Comparison of ENCODE assay signal across 1 cellular context in the genomic region with DNA sequence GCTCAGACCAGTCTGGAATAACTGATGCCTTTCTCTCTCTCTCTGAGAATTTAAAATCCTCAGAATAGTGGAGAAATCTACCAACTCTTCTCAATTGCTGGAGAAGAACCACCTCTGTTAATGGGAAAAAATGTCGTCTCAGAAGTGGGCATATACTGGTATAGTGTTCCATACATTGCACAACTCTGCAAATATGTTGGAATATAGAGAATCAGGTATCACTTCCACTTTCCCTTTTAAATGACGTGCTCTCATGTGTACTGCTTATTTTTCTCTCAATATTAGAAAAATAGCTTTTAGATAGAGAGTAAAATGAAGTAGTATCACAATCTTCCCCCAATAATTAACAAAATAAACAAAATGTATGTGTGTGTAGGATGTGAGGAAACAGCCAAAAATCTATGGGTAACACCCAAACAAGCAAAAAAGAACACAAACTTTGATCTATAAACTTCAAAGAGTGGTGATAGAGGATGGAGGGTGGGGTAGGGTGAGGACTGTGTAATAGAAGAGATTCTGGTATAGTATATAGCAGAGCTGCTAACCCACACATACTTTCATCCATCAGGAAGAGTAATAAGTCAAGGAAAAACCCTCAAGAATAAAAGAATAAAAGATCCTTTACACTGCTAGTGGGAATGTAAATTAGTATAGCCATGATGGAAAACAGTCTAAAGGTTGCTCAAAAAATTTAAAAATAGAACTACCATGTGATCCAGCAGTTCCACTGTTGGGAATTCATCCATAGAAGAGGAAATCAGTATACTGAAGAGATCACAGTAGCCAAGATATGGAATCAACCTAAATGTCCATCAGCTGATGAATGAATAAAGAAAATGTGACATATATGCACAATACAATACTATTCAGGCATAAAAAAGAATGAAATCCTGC.
TF ChIP-seq lines count a peak whose summit lies in the region.

No MANE protein-coding gene starts in this region.

TF ChIP-seq in HepG2, 621 proteins besides CTCF, POLR2A, EP300 and RAD21 (continues in another document):
- TF ChIP-seq ATF7 (IDR thresholded peaks at IDR 0.05) (no peak), ATF7 (CRISPR knock-in tag; IDR thresholded peaks at IDR 0.05) (no peak), ZFP36 (IDR thresholded peaks at IDR 0.05; ENCODE audit: borderline replicate concordance, low read depth, low read length, partially characterized antibody) (no peak), GATAD2A (CRISPR knock-in tag; IDR thresholded peaks at IDR 0.05) (0 out of 2 replicates have a peak, but pooled peaks have one; percentile 24), ZNF570 (CRISPR knock-in tag; IDR thresholded peaks at IDR 0.05; ENCODE audit: borderline replicate concordance) (no peak), ZNF180 (CRISPR knock-in tag; IDR thresholded peaks at IDR 0.05; ENCODE audit: borderline replicate concordance, low read depth) (no peak), SIX4 (CRISPR knock-in tag; IDR thresholded peaks at IDR 0.05) (peak; percentile 66; the same call in 1 of the 2 replicates), NCOR1 (IDR thresholded peaks at IDR 0.05; ENCODE audit: borderline replicate concordance, low read length) (0 out of 2 replicates have a peak, but pooled peaks have one; percentile 38), ISL2 (CRISPR knock-in tag; IDR thresholded peaks at IDR 0.05) (peak; percentile 45; the same call in 1 of the 2 replicates), GLI4 (CRISPR knock-in tag; IDR thresholded peaks at IDR 0.05; ENCODE audit: borderline replicate concordance) (no peak), ATRX (CRISPR knock-in tag; IDR thresholded peaks at IDR 0.05; ENCODE audit: borderline replicate concordance) (no peak), SIN3A (IDR thresholded peaks at IDR 0.05; ENCODE audit: borderline replicate concordance, low read depth, low read length) (no peak), ZNF343 (CRISPR knock-in tag; IDR thresholded peaks at IDR 0.05) (no peak), ZNF547 (CRISPR knock-in tag; IDR thresholded peaks at IDR 0.05) (no peak), ZNF264 (CRISPR knock-in tag; IDR thresholded peaks at IDR 0.05) (0 out of 2 replicates have a peak, but pooled peaks have one; percentile 20), ATAD3A (CRISPR knock-in tag; IDR thresholded peaks at IDR 0.05) (no peak), CEBPG (CRISPR knock-in tag; IDR thresholded peaks at IDR 0.05) (peak; percentile 80), ZNF564 (CRISPR knock-in tag; IDR thresholded peaks at IDR 0.05) (no peak), ZNF160 (CRISPR knock-in tag; IDR thresholded peaks at IDR 0.05) (no peak), TP53 (CRISPR knock-in tag; conservative IDR thresholded peaks at IDR 0.05) (no peak), ZNF12 (CRISPR knock-in tag; IDR thresholded peaks at IDR 0.05) (no peak), ZNF772 (CRISPR knock-in tag; IDR thresholded peaks at IDR 0.05) (no peak), ZNF230 (CRISPR knock-in tag; IDR thresholded peaks at IDR 0.05) (no peak), ZNF792 (CRISPR knock-in tag; IDR thresholded peaks at IDR 0.05) (no peak), FOXK1 (CRISPR knock-in tag; IDR thresholded peaks at IDR 0.05; ENCODE audit: borderline replicate concordance, low read depth) (no peak), NFIC (IDR thresholded peaks at IDR 0.05; ENCODE audit: low read length) (no peak), HDAC1 (CRISPR knock-in tag; IDR thresholded peaks at IDR 0.05) (0 out of 2 replicates have a peak, but pooled peaks have one; percentile 27), GFI1 (CRISPR knock-in tag; IDR thresholded peaks at IDR 0.05; ENCODE audit: borderline replicate concordance) (0 out of 2 replicates have a peak, but pooled peaks have one; percentile 34), ZNF709 (CRISPR knock-in tag; IDR thresholded peaks at IDR 0.05) (no peak)
- TF ChIP-seq, protein P1, sequence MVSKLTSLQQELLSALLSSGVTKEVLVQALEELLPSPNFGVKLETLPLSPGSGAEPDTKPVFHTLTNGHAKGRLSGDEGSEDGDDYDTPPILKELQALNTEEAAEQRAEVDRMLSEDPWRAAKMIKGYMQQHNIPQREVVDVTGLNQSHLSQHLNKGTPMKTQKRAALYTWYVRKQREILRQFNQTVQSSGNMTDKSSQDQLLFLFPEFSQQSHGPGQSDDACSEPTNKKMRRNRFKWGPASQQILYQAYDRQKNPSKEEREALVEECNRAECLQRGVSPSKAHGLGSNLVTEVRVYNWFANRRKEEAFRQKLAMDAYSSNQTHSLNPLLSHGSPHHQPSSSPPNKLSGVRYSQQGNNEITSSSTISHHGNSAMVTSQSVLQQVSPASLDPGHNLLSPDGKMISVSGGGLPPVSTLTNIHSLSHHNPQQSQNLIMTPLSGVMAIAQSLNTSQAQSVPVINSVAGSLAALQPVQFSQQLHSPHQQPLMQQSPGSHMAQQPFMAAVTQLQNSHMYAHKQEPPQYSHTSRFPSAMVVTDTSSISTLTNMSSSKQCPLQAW (CRISPR knock-in tag; IDR thresholded peaks at IDR 0.05) = no peak
- TF ChIP-seq, protein P2, sequence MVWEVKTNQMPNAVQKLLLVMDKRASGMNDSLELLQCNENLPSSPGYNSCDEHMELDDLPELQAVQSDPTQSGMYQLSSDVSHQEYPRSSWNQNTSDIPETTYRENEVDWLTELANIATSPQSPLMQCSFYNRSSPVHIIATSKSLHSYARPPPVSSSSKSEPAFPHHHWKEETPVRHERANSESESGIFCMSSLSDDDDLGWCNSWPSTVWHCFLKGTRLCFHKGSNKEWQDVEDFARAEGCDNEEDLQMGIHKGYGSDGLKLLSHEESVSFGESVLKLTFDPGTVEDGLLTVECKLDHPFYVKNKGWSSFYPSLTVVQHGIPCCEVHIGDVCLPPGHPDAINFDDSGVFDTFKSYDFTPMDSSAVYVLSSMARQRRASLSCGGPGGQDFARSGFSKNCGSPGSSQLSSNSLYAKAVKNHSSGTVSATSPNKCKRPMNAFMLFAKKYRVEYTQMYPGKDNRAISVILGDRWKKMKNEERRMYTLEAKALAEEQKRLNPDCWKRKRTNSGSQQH (CRISPR knock-in tag; IDR thresholded peaks at IDR 0.05; ENCODE audit: low read depth) = no peak
- TF ChIP-seq, protein P3, sequence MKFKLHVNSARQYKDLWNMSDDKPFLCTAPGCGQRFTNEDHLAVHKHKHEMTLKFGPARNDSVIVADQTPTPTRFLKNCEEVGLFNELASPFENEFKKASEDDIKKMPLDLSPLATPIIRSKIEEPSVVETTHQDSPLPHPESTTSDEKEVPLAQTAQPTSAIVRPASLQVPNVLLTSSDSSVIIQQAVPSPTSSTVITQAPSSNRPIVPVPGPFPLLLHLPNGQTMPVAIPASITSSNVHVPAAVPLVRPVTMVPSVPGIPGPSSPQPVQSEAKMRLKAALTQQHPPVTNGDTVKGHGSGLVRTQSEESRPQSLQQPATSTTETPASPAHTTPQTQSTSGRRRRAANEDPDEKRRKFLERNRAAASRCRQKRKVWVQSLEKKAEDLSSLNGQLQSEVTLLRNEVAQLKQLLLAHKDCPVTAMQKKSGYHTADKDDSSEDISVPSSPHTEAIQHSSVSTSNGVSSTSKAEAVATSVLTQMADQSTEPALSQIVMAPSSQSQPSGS (CRISPR knock-in tag; IDR thresholded peaks at IDR 0.05) = no peak
- TF ChIP-seq, protein P4, sequence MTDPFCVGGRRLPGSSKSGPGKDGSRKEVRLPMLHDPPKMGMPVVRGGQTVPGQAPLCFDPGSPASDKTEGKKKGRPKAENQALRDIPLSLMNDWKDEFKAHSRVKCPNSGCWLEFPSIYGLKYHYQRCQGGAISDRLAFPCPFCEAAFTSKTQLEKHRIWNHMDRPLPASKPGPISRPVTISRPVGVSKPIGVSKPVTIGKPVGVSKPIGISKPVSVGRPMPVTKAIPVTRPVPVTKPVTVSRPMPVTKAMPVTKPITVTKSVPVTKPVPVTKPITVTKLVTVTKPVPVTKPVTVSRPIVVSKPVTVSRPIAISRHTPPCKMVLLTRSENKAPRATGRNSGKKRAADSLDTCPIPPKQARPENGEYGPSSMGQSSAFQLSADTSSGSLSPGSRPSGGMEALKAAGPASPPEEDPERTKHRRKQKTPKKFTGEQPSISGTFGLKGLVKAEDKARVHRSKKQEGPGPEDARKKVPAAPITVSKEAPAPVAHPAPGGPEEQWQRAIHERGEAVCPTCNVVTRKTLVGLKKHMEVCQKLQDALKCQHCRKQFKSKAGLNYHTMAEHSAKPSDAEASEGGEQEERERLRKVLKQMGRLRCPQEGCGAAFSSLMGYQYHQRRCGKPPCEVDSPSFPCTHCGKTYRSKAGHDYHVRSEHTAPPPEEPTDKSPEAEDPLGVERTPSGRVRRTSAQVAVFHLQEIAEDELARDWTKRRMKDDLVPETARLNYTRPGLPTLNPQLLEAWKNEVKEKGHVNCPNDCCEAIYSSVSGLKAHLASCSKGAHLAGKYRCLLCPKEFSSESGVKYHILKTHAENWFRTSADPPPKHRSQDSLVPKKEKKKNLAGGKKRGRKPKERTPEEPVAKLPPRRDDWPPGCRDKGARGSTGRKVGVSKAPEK (CRISPR knock-in tag; IDR thresholded peaks at IDR 0.05; ENCODE audit: borderline replicate concordance) = no peak
- TF ChIP-seq, protein P5, sequence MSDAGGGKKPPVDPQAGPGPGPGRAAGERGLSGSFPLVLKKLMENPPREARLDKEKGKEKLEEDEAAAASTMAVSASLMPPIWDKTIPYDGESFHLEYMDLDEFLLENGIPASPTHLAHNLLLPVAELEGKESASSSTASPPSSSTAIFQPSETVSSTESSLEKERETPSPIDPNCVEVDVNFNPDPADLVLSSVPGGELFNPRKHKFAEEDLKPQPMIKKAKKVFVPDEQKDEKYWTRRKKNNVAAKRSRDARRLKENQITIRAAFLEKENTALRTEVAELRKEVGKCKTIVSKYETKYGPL (CRISPR knock-in tag; IDR thresholded peaks at IDR 0.05) = no peak
- TF ChIP-seq, protein P6, sequence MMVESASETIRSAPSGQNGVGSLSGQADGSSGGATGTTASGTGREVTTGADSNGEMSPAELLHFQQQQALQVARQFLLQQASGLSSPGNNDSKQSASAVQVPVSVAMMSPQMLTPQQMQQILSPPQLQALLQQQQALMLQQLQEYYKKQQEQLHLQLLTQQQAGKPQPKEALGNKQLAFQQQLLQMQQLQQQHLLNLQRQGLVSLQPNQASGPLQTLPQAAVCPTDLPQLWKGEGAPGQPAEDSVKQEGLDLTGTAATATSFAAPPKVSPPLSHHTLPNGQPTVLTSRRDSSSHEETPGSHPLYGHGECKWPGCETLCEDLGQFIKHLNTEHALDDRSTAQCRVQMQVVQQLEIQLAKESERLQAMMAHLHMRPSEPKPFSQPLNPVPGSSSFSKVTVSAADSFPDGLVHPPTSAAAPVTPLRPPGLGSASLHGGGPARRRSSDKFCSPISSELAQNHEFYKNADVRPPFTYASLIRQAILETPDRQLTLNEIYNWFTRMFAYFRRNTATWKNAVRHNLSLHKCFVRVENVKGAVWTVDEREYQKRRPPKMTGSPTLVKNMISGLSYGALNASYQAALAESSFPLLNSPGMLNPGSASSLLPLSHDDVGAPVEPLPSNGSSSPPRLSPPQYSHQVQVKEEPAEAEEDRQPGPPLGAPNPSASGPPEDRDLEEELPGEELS (CRISPR knock-in tag; IDR thresholded peaks at IDR 0.05) = peak; percentile 63
- TF ChIP-seq, protein P7, sequence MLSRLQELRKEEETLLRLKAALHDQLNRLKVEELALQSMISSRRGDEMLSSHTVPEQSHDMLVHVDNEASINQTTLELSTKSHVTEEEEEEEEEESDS (CRISPR knock-in tag; IDR thresholded peaks at IDR 0.05; ENCODE audit: borderline replicate concordance) = no peak
- TF ChIP-seq, protein P8, sequence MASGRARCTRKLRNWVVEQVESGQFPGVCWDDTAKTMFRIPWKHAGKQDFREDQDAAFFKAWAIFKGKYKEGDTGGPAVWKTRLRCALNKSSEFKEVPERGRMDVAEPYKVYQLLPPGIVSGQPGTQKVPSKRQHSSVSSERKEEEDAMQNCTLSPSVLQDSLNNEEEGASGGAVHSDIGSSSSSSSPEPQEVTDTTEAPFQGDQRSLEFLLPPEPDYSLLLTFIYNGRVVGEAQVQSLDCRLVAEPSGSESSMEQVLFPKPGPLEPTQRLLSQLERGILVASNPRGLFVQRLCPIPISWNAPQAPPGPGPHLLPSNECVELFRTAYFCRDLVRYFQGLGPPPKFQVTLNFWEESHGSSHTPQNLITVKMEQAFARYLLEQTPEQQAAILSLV (CRISPR knock-in tag; IDR thresholded peaks at IDR 0.05; ENCODE audit: borderline replicate concordance) = no peak
- TF ChIP-seq, protein P9, sequence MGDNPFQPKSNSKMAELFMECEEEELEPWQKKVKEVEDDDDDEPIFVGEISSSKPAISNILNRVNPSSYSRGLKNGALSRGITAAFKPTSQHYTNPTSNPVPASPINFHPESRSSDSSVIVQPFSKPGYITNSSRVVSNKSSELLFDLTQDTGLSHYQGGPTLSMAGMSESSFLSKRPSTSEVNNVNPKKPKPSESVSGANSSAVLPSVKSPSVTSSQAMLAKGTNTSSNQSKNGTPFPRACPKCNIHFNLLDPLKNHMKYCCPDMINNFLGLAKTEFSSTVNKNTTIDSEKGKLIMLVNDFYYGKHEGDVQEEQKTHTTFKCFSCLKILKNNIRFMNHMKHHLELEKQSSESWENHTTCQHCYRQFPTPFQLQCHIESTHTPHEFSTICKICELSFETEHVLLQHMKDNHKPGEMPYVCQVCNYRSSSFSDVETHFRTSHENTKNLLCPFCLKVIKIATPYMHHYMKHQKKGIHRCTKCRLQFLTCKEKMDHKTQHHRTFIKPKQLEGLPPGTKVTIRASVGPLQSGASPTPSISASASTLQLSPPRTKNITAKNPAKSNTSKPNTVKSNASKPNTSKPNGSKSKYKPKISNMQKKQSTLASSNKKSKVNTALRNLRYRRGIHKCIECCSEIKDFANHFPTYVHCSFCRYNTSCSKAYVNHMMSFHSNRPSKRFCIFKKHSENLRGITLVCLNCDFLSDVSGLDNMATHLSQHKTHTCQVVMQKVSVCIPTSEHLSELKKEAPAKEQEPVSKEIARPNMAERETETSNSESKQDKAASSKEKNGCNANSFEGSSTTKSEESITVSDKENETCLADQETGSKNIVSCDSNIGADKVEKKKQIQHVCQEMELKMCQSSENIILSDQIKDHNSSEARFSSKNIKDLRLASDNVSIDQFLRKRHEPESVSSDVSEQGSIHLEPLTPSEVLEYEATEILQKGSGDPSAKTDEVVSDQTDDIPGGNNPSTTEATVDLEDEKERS (CRISPR knock-in tag; IDR thresholded peaks at IDR 0.05) = no peak
- TF ChIP-seq, protein P10, sequence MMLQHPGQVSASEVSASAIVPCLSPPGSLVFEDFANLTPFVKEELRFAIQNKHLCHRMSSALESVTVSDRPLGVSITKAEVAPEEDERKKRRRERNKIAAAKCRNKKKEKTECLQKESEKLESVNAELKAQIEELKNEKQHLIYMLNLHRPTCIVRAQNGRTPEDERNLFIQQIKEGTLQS (CRISPR knock-in tag; IDR thresholded peaks at IDR 0.05) = no peak
